ENCODE assay signal across 1 cellular context in the genomic region with DNA sequence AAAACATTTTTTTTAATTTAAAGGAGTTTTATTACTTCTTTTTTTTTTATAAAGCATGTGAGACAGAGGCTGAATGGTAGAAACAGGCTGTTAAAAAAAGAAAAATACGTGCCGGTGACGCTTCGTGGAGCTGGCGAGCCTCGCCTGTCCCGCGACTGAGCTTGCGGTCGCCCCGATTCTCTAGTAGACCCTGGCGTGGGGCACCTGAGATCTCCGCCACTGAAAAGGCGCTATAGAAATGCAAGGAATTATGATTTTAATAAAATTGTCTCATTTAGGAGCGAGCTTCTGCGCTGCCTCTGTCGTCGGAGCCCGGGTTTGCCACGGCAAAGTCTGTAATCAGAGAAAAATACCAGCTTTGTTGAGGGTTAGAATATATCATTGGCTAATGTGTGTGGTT.
A peak's percentile ranks its signal among the peaks of the same experiment; 100 is the strongest.
TF ChIP-seq lines count a peak whose summit lies in the region.

No MANE protein-coding gene starts in this region.

TF ChIP-seq in K562, 482 proteins besides CTCF, POLR2A, EP300 and RAD21:
- no peak for TF ChIP-seq ATF7 (IDR thresholded peaks at IDR 0.05)
- no peak for TF ChIP-seq GABPB2 (CRISPR knock-in tag; conservative IDR thresholded peaks at IDR 0.05)
- TF ChIP-seq MNT (conservative IDR thresholded peaks at IDR 0.05) = 0 out of 4 replicates have a peak, but pooled peaks of 1 of the 2 experiments have one; percentile 8
- 0 out of 2 replicates have a peak, but pooled peaks have one; percentile 7 for TF ChIP-seq DPF2 (IDR thresholded peaks at IDR 0.05)
- peak; percentile 49; the same call in 1 of the 2 replicates for TF ChIP-seq ZBTB33 (CRISPR knock-in tag; IDR thresholded peaks at IDR 0.05)
- TF ChIP-seq ARID2 (IDR thresholded peaks at IDR 0.05) = no peak
- no peak for TF ChIP-seq XRCC3 (IDR thresholded peaks at IDR 0.05)
- peak; percentile 48; the same call in 1 of the 2 replicates for TF ChIP-seq FOSL1 (tag; conservative IDR thresholded peaks at IDR 0.05)
- peak in 1 of 2 experiments; percentile 8; a peak in 1 of 4 replicates for TF ChIP-seq NRF1 (conservative IDR thresholded peaks at IDR 0.05 in 1 of 2, IDR thresholded peaks at IDR 0.05 in 1 of 2)
- TF ChIP-seq L3MBTL2 (IDR thresholded peaks at IDR 0.05) = 0 out of 2 replicates have a peak, but pooled peaks have one; percentile 5
- no peak for TF ChIP-seq LARP7 (IDR thresholded peaks at IDR 0.05)
- peak; percentile 1; the same call in 1 of the 2 replicates for TF ChIP-seq NR2C1 (IDR thresholded peaks at IDR 0.05)
- no peak for TF ChIP-seq NR2C1 (tag; IDR thresholded peaks at IDR 0.05)
- TF ChIP-seq ZBTB17 (CRISPR knock-in tag; IDR thresholded peaks at IDR 0.05) = no peak
